14 cellular contexts compared by ENCODE assay signal in genomic region chr3:60147249-60147648, GRCh38.
"Had no signal": no experiment of that assay in that cellular context is flagged by ENCODE, and none has a peak within 500 bp of the region (broad histone marks: within the 10 kb centered on the region; RNA-seq: fewer than 3 reads in every experiment).

No MANE protein-coding gene starts in this region.

- H3K27ac ChIP-seq: cardiac muscle cell, sigmoid colon, SJSA1, thoracic aorta, upper lobe of left lung, WERI-Rb-1 had no signal

- H3K4me3 Mint-ChIP-seq: activated naive CD8-positive, alpha-beta T cell; activated T-cell treated with anti-CD3 and anti-CD28 coated beads, Interleukin-2, amount 50 U/mL, for 24 hours; natural killer cell treated with Interleukin-12 subunit alpha and Interleukin-12 subunit beta and Interleukin-15 and Interleukin-18, amount 100 ng/mL, for 72 hours had no signal

- H3K27me3 ChIP-seq: cardiac muscle cell, sigmoid colon, SJSA1, upper lobe of left lung had no signal

- H3K27ac Mint-ChIP-seq: activated naive CD8-positive, alpha-beta T cell; activated T-cell treated with anti-CD3 and anti-CD28 coated beads, Interleukin-2, amount 50 U/mL, for 24 hours; natural killer cell treated with Interleukin-12 subunit alpha and Interleukin-12 subunit beta and Interleukin-15 and Interleukin-18, amount 100 ng/mL, for 72 hours had no signal

- H3K27me3 Mint-ChIP-seq: activated naive CD8-positive, alpha-beta T cell; activated T-cell treated with anti-CD3 and anti-CD28 coated beads, Interleukin-2, amount 50 U/mL, for 24 hours; natural killer cell treated with Interleukin-12 subunit alpha and Interleukin-12 subunit beta and Interleukin-15 and Interleukin-18, amount 100 ng/mL, for 72 hours had no signal

- H3K4me1 ChIP-seq: SJSA1, upper lobe of left lung had no signal

- H3K36me3 ChIP-seq: cardiac muscle cell, sigmoid colon, SJSA1, thoracic aorta, upper lobe of left lung, WERI-Rb-1 had no signal

- ATAC-seq: left lobe of liver; natural killer cell treated with Interleukin-12 subunit alpha and Interleukin-12 subunit beta and Interleukin-15 and Interleukin-18, amount 100 ng/mL, for 72 hours had no signal

- H3K36me3 Mint-ChIP-seq: activated naive CD8-positive, alpha-beta T cell; natural killer cell treated with Interleukin-12 subunit alpha and Interleukin-12 subunit beta and Interleukin-15 and Interleukin-18, amount 100 ng/mL, for 72 hours had no signal

- DNase-seq: activated T-cell treated with anti-CD3 and anti-CD28 coated beads, Interleukin-2, amount 50 U/mL, for 24 hours; dermis blood vessel endothelial cell; effector memory CD4-positive, alpha-beta T cell; hypothalamus; sigmoid colon; upper lobe of left lung; WERI-Rb-1 had no signal

- H3K9me3 ChIP-seq: sigmoid colon, SJSA1, thoracic aorta, upper lobe of left lung had no signal

- H3K9me3 Mint-ChIP-seq: activated T-cell treated with anti-CD3 and anti-CD28 coated beads, Interleukin-2, amount 50 U/mL, for 24 hours; natural killer cell treated with Interleukin-12 subunit alpha and Interleukin-12 subunit beta and Interleukin-15 and Interleukin-18, amount 100 ng/mL, for 72 hours had no signal

- H3K4me3 ChIP-seq: cardiac muscle cell, lung, sigmoid colon, SJSA1, thoracic aorta, upper lobe of left lung had no signal
